In the genomic region with DNA sequence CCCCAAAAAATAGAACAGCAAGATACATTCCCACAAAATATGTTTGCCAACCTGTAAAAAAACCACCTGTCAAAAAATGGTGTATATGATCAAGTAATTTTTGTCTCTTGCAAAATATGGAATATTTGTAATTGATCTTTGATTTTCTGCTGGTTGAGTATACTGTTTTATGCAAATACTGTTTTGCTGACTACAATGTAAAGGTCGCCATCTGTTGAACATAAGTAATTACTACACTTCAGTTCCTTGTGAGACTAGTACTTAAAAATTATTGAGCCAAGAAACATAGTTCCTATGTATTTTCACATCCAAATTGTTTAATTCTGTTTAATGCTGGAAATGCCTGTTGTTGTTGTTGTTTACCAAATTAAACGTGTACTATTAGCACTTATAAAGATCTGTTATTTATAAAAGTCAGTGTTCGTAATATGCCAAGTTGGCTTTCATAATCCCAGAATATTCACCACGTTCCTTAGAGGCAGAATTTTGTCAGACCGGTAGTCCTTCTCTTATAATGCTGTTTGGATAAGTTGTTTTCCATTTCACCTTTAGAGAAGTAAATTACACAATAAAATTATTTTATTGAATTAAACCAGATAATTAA, we compare ENCODE assay signal across 8 cellular contexts.
DNase-seq lines count a peak whose midpoint lies in the region; ATAC-seq, FAIRE-seq and TF ChIP-seq lines count a peak whose summit lies in the region.

No MANE protein-coding gene starts in this region.

- POLR2A ChIA-PET in activated CD8-positive, alpha-beta T cell treated with anti-CD3 and anti-CD28 coated beads for 36 hours (lab: Charles Lee) = no interaction called here
- POLR2A ChIA-PET in activated CD8-positive, alpha-beta T cell treated with anti-CD3 and anti-CD28 coated beads, Interleukin-2, amount 10 ng/mL, durations not matched to agents 7 days and 5 days (lab: Charles Lee) = no interaction called here

- peak; percentile 90 for FAIRE-seq in TTC549 (lab: Jason Lieb, UNC)

- CTCF ChIA-PET in activated CD8-positive, alpha-beta T cell treated with anti-CD3 and anti-CD28 coated beads for 36 hours (lab: Charles Lee) = interaction anchor here (1.0 kb wide), 2 partner anchors 185 to 189 kb away, joined by 3 to 5 read pairs; no protein-coding TSS in a partner anchor
- CTCF ChIA-PET in activated CD8-positive, alpha-beta T cell treated with anti-CD3 and anti-CD28 coated beads, Interleukin-2, amount 10 ng/mL, durations not matched to agents 7 days and 5 days (lab: Charles Lee) = interaction anchor here (0.7 to 1.0 kb wide), 2 partner anchors 188 to 189 kb away, joined by 3 to 8 read pairs; no protein-coding TSS in a partner anchor

- no peak overlapping the region for H3K4me3 Mint-ChIP-seq in activated CD8-positive, alpha-beta T cell treated with anti-CD3 and anti-CD28 coated beads for 36 hours
- no peak overlapping the region for H3K4me3 Mint-ChIP-seq in activated CD8-positive, alpha-beta T cell treated with anti-CD3 and anti-CD28 coated beads, Interleukin-2, amount 10 ng/mL, durations not matched to agents 7 days and 5 days
- H3K4me3 Mint-ChIP-seq in stimulated activated naive B cell treated with anti-CD40 and anti-IgM and Interleukin-4, amounts not matched to agents 10 μg/mL and 1 μg/mL and 100 μg/mL, for 72 hours = no peak overlapping the region
- H3K4me3 Mint-ChIP-seq in activated T-cell treated with anti-CD3 and anti-CD28 coated beads, Interleukin-2, amount 50 U/mL, for 72 hours = no peak overlapping the region

- ATAC-seq in activated CD8-positive, alpha-beta T cell treated with anti-CD3 and anti-CD28 coated beads for 36 hours = peak; percentile 45
- no peak for ATAC-seq in activated CD8-positive, alpha-beta T cell treated with anti-CD3 and anti-CD28 coated beads, Interleukin-2, amount 10 ng/mL, durations not matched to agents 7 days and 5 days
- ATAC-seq in GM21786 (IDR thresholded peaks at IDR 0.05; ENCODE audit: unreplicated experiment) = peak; percentile 83
- ATAC-seq in stimulated activated naive B cell treated with anti-CD40 and anti-IgM and Interleukin-4, amounts not matched to agents 10 μg/mL and 1 μg/mL and 100 μg/mL, for 72 hours (replicated peaks) = peak; percentile 41 to 45
- no peak for ATAC-seq in activated T-cell treated with anti-CD3 and anti-CD28 coated beads, Interleukin-2, amount 50 U/mL, for 72 hours (replicated peaks in 1 of 2)

- no peaks in the 10 kb centered on the region for H3K4me1 Mint-ChIP-seq in activated CD8-positive, alpha-beta T cell treated with anti-CD3 and anti-CD28 coated beads for 36 hours (ENCODE audit: low read depth)
- H3K4me1 Mint-ChIP-seq in activated CD8-positive, alpha-beta T cell treated with anti-CD3 and anti-CD28 coated beads, Interleukin-2, amount 10 ng/mL, durations not matched to agents 7 days and 5 days (ENCODE audit: low read depth) = no peaks in the 10 kb centered on the region
- no peaks in the 10 kb centered on the region for H3K4me1 Mint-ChIP-seq in stimulated activated naive B cell treated with anti-CD40 and anti-IgM and Interleukin-4, amounts not matched to agents 10 μg/mL and 1 μg/mL and 100 μg/mL, for 72 hours
- H3K4me1 Mint-ChIP-seq in activated T-cell treated with anti-CD3 and anti-CD28 coated beads, Interleukin-2, amount 50 U/mL, for 72 hours (ENCODE audit: low read depth) = no peaks in the 10 kb centered on the region

- no peak for DNase-seq in activated CD8-positive, alpha-beta T cell treated with anti-CD3 and anti-CD28 coated beads for 36 hours
- no peak for DNase-seq in activated CD8-positive, alpha-beta T cell treated with anti-CD3 and anti-CD28 coated beads, Interleukin-2, amount 10 ng/mL, durations not matched to agents 7 days and 5 days
- DNase-seq in LoVo (ENCODE audit: low spot score) (peak; percentile 52), globus pallidus (ENCODE audit: low spot score) (peak; percentile 50)
- no peak for DNase-seq in stimulated activated naive B cell treated with anti-CD40 and anti-IgM and Interleukin-4, amounts not matched to agents 10 μg/mL and 1 μg/mL and 100 μg/mL, for 72 hours
- DNase-seq in activated T-cell treated with anti-CD3 and anti-CD28 coated beads, Interleukin-2, amount 50 U/mL, for 72 hours = no peak

- H3K9me3 Mint-ChIP-seq in activated CD8-positive, alpha-beta T cell treated with anti-CD3 and anti-CD28 coated beads for 36 hours = no peaks in the 10 kb centered on the region
- no peaks in the 10 kb centered on the region for H3K9me3 Mint-ChIP-seq in activated CD8-positive, alpha-beta T cell treated with anti-CD3 and anti-CD28 coated beads, Interleukin-2, amount 10 ng/mL, durations not matched to agents 7 days and 5 days (ENCODE audit: insufficient read depth)
- no peaks in the 10 kb centered on the region for H3K9me3 Mint-ChIP-seq in stimulated activated naive B cell treated with anti-CD40 and anti-IgM and Interleukin-4, amounts not matched to agents 10 μg/mL and 1 μg/mL and 100 μg/mL, for 72 hours
- H3K9me3 Mint-ChIP-seq in activated T-cell treated with anti-CD3 and anti-CD28 coated beads, Interleukin-2, amount 50 U/mL, for 72 hours = no peaks in the 10 kb centered on the region

- peak; percentile 67 for TF ChIP-seq CTCF in activated CD8-positive, alpha-beta T cell treated with anti-CD3 and anti-CD28 coated beads for 36 hours (IDR thresholded peaks at IDR 0.05)

- H3K36me3 Mint-ChIP-seq in activated CD8-positive, alpha-beta T cell treated with anti-CD3 and anti-CD28 coated beads for 36 hours (ENCODE audit: low read depth) = no peaks in the 10 kb centered on the region
- no peaks in the 10 kb centered on the region for H3K36me3 Mint-ChIP-seq in activated CD8-positive, alpha-beta T cell treated with anti-CD3 and anti-CD28 coated beads, Interleukin-2, amount 10 ng/mL, durations not matched to agents 7 days and 5 days (ENCODE audit: low read depth)
- peaks cover 5 to 6% of the 10 kb centered on the region in 2 donors for H3K36me3 Mint-ChIP-seq in stimulated activated naive B cell treated with anti-CD40 and anti-IgM and Interleukin-4, amounts not matched to agents 10 μg/mL and 1 μg/mL and 100 μg/mL, for 72 hours
- peaks cover 0 to 2% of the 10 kb centered on the region in 2 donors for H3K36me3 Mint-ChIP-seq in activated T-cell treated with anti-CD3 and anti-CD28 coated beads, Interleukin-2, amount 50 U/mL, for 72 hours (ENCODE audit: insufficient read depth in 2 of 2)

- intact Hi-C loops in activated CD8-positive, alpha-beta T cell treated with anti-CD3 and anti-CD28 coated beads for 36 hours (cut with micrococcal nuclease) = loop anchor here (2.0 kb wide), 1 partner anchor 189 kb away; no protein-coding TSS in a partner anchor

- H3K27ac Mint-ChIP-seq in activated CD8-positive, alpha-beta T cell treated with anti-CD3 and anti-CD28 coated beads for 36 hours = no peak overlapping the region
- no peak overlapping the region for H3K27ac Mint-ChIP-seq in activated CD8-positive, alpha-beta T cell treated with anti-CD3 and anti-CD28 coated beads, Interleukin-2, amount 10 ng/mL, durations not matched to agents 7 days and 5 days
- H3K27ac Mint-ChIP-seq in stimulated activated naive B cell treated with anti-CD40 and anti-IgM and Interleukin-4, amounts not matched to agents 10 μg/mL and 1 μg/mL and 100 μg/mL, for 72 hours = no peak overlapping the region
- no peak overlapping the region for H3K27ac Mint-ChIP-seq in activated T-cell treated with anti-CD3 and anti-CD28 coated beads, Interleukin-2, amount 50 U/mL, for 72 hours

- no peaks in the 10 kb centered on the region for H3K27me3 Mint-ChIP-seq in activated CD8-positive, alpha-beta T cell treated with anti-CD3 and anti-CD28 coated beads for 36 hours
- no peaks in the 10 kb centered on the region for H3K27me3 Mint-ChIP-seq in activated CD8-positive, alpha-beta T cell treated with anti-CD3 and anti-CD28 coated beads, Interleukin-2, amount 10 ng/mL, durations not matched to agents 7 days and 5 days (ENCODE audit: low read depth)
- no peaks in the 10 kb centered on the region for H3K27me3 Mint-ChIP-seq in stimulated activated naive B cell treated with anti-CD40 and anti-IgM and Interleukin-4, amounts not matched to agents 10 μg/mL and 1 μg/mL and 100 μg/mL, for 72 hours
- no peaks in the 10 kb centered on the region for H3K27me3 Mint-ChIP-seq in activated T-cell treated with anti-CD3 and anti-CD28 coated beads, Interleukin-2, amount 50 U/mL, for 72 hours (ENCODE audit: low read depth)

Comparison
In these comparisons a context has a peak if more than half of its experiments do, and no peak if none do; other contexts are left out.
1. ATAC-seq: peak in activated CD8-positive, alpha-beta T cell treated with anti-CD3 and anti-CD28 coated beads for 36 hours (single experiment), GM21786 (single experiment) and stimulated activated naive B cell treated with anti-CD40 and anti-IgM and Interleukin-4, amounts not matched to agents 10 μg/mL and 1 μg/mL and 100 μg/mL, for 72 hours (2 of 2); none in activated CD8-positive, alpha-beta T cell treated with anti-CD3 and anti-CD28 coated beads, Interleukin-2, amount 10 ng/mL, durations not matched to agents 7 days and 5 days (single experiment) and activated T-cell treated with anti-CD3 and anti-CD28 coated beads, Interleukin-2, amount 50 U/mL, for 72 hours (0 of 2).
2. DNase-seq: peak in LoVo (single experiment) and globus pallidus (single experiment); none in activated CD8-positive, alpha-beta T cell treated with anti-CD3 and anti-CD28 coated beads for 36 hours (single experiment), activated CD8-positive, alpha-beta T cell treated with anti-CD3 and anti-CD28 coated beads, Interleukin-2, amount 10 ng/mL, durations not matched to agents 7 days and 5 days (single experiment), stimulated activated naive B cell treated with anti-CD40 and anti-IgM and Interleukin-4, amounts not matched to agents 10 μg/mL and 1 μg/mL and 100 μg/mL, for 72 hours (single experiment) and activated T-cell treated with anti-CD3 and anti-CD28 coated beads, Interleukin-2, amount 50 U/mL, for 72 hours (0 of 2).